ENCODE assay signal across 1 cellular context in genomic region chr14:22569749-22570131, GRCh38.
A peak's percentile ranks its signal among the peaks of the same experiment; 100 is the strongest.
TF ChIP-seq lines count a peak whose summit lies in the region.

No MANE protein-coding gene starts in this region.

TF ChIP-seq in HepG2, 621 proteins besides CTCF, POLR2A, EP300 and RAD21:
- no peak for TF ChIP-seq SYNCRIP (IDR thresholded peaks at IDR 0.05; ENCODE audit: insufficient read depth, low read depth, low read length)
- TF ChIP-seq, protein P1, sequence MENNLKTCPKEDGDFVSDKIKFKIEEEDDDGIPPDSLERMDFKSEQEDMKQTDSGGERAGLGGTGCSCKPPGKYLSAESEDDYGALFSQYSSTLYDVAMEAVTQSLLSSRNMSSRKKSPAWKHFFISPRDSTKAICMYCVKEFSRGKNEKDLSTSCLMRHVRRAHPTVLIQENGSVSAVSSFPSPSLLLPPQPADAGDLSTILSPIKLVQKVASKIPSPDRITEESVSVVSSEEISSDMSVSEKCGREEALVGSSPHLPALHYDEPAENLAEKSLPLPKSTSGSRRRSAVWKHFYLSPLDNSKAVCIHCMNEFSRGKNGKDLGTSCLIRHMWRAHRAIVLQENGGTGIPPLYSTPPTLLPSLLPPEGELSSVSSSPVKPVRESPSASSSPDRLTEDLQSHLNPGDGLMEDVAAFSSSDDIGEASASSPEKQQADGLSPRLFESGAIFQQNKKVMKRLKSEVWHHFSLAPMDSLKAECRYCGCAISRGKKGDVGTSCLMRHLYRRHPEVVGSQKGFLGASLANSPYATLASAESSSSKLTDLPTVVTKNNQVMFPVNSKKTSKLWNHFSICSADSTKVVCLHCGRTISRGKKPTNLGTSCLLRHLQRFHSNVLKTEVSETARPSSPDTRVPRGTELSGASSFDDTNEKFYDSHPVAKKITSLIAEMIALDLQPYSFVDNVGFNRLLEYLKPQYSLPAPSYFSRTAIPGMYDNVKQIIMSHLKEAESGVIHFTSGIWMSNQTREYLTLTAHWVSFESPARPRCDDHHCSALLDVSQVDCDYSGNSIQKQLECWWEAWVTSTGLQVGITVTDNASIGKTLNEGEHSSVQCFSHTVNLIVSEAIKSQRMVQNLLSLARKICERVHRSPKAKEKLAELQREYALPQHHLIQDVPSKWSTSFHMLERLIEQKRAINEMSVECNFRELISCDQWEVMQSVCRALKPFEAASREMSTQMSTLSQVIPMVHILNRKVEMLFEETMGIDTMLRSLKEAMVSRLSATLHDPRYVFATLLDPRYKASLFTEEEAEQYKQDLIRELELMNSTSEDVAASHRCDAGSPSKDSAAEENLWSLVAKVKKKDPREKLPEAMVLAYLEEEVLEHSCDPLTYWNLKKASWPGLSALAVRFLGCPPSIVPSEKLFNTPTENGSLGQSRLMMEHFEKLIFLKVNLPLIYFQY (CRISPR knock-in tag; IDR thresholded peaks at IDR 0.05; ENCODE audit: borderline replicate concordance), result no peak
- TF ChIP-seq SMAD3 (CRISPR knock-in tag; IDR thresholded peaks at IDR 0.05), result 0 out of 2 replicates have a peak, but pooled peaks have one; percentile 5
- 0 out of 2 replicates have a peak, but pooled peaks have one; percentile 43 for TF ChIP-seq SNAPC5 (CRISPR knock-in tag; IDR thresholded peaks at IDR 0.05; ENCODE audit: borderline replicate concordance)
- 0 out of 2 replicates have a peak, but pooled peaks have one; percentile 25 for TF ChIP-seq ZNF564 (CRISPR knock-in tag; IDR thresholded peaks at IDR 0.05)
- peak; percentile 6; the same call in 1 of the 2 replicates for TF ChIP-seq REPIN1 (CRISPR knock-in tag; IDR thresholded peaks at IDR 0.05; ENCODE audit: borderline replicate concordance, low read depth)
